23 cellular contexts compared by ENCODE assay signal in the genomic region with DNA sequence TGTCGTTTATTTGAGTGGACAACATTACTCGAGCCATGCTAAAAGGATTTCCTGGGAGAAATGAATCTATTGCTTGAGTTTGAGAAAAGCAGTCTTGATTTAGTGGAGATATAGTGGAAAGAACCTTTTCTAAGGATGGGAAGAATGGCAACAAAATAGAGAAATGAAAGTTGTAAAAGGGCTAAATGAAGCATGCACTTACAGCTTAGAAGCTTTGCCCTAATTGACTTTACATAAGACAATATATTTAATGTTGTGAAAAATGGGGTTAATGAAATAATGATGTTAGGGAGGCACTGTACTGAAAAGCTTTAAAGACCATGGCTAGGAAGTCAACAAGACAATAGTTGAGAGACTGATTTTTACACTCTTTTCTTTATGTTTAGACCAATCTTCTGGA. TPM values are rescaled to one million over a fixed set of nuclear protein-coding genes. Genes with fewer than 3 reads are reported as not detected.
"Had no signal": no experiment of that assay in that cellular context is flagged by ENCODE, and none has a peak within 500 bp of the region (broad histone marks: within the 10 kb centered on the region; RNA-seq: fewer than 3 reads in every experiment).

No MANE protein-coding gene starts in this region.

- H3K27ac ChIP-seq: ascending aorta, colonic mucosa, neutrophil had no signal

- ATAC-seq: activated CD8-positive, alpha-beta T cell treated with anti-CD3 and anti-CD28 coated beads, Interleukin-2, amount 10 ng/mL, durations not matched to agents 7 days and 5 days; natural killer cell treated with Interleukin-12 subunit alpha and Interleukin-12 subunit beta and Interleukin-15 and Interleukin-18, amount 100 ng/mL, for 72 hours had no signal

- H3K4me3 ChIP-seq: ascending aorta, colonic mucosa, lung, spleen had no signal

- H3K36me3 ChIP-seq: ascending aorta, colonic mucosa, neutrophil, spleen had no signal

- H3K4me1 ChIP-seq: ascending aorta, colonic mucosa had no signal

- H3K4me1 Mint-ChIP-seq: activated CD4-positive, alpha-beta T cell treated with anti-CD3 and anti-CD28 coated beads, Interleukin-2, amount 10 ng/mL, durations not matched to agents 7 days and 5 days; activated naive CD4-positive, alpha-beta T cell treated with anti-CD3 and anti-CD28 coated beads, Interleukin-2, amount 10 ng/mL, durations not matched to agents 7 days and 5 days; central memory CD8-positive, alpha-beta T cell had no signal

- H3K27ac Mint-ChIP-seq: activated CD4-positive, alpha-beta T cell treated with anti-CD3 and anti-CD28 coated beads, Interleukin-2, amount 10 ng/mL, durations not matched to agents 7 days and 5 days; activated CD8-positive, alpha-beta T cell treated with anti-CD3 and anti-CD28 coated beads, Interleukin-2, amount 10 ng/mL, durations not matched to agents 7 days and 5 days; activated naive CD4-positive, alpha-beta T cell treated with anti-CD3 and anti-CD28 coated beads, Interleukin-2, amount 10 ng/mL, durations not matched to agents 7 days and 5 days; natural killer cell treated with Interleukin-12 subunit alpha and Interleukin-12 subunit beta and Interleukin-15 and Interleukin-18, amount 100 ng/mL, for 72 hours; stimulated activated memory B cell treated with anti-CD40 and anti-IgM and Interleukin-4, amounts not matched to agents 10 μg/mL and 1 μg/mL and 100 μg/mL, for 72 hours had no signal

- H3K9me3 ChIP-seq: colonic mucosa had no signal

- H3K9me3 Mint-ChIP-seq: activated CD4-positive, alpha-beta T cell treated with anti-CD3 and anti-CD28 coated beads, Interleukin-2, amount 10 ng/mL, durations not matched to agents 7 days and 5 days had no signal

- FAIRE-seq: keratinocyte, urothelium cell line had no signal

- H3K4me3 Mint-ChIP-seq: activated CD4-positive, alpha-beta T cell treated with anti-CD3 and anti-CD28 coated beads, Interleukin-2, amount 10 ng/mL, durations not matched to agents 7 days and 5 days; activated CD8-positive, alpha-beta T cell treated with anti-CD3 and anti-CD28 coated beads, Interleukin-2, amount 10 ng/mL, durations not matched to agents 7 days and 5 days; activated naive CD4-positive, alpha-beta T cell treated with anti-CD3 and anti-CD28 coated beads, Interleukin-2, amount 10 ng/mL, durations not matched to agents 7 days and 5 days; central memory CD8-positive, alpha-beta T cell; natural killer cell treated with Interleukin-12 subunit alpha and Interleukin-12 subunit beta and Interleukin-15 and Interleukin-18, amount 100 ng/mL, for 72 hours; stimulated activated memory B cell treated with anti-CD40 and anti-IgM and Interleukin-4, amounts not matched to agents 10 μg/mL and 1 μg/mL and 100 μg/mL, for 72 hours had no signal

- H3K36me3 Mint-ChIP-seq: activated naive CD4-positive, alpha-beta T cell treated with anti-CD3 and anti-CD28 coated beads, Interleukin-2, amount 10 ng/mL, durations not matched to agents 7 days and 5 days had no signal

- H3K27me3 Mint-ChIP-seq: activated CD4-positive, alpha-beta T cell treated with anti-CD3 and anti-CD28 coated beads, Interleukin-2, amount 10 ng/mL, durations not matched to agents 7 days and 5 days; activated naive CD4-positive, alpha-beta T cell treated with anti-CD3 and anti-CD28 coated beads, Interleukin-2, amount 10 ng/mL, durations not matched to agents 7 days and 5 days; central memory CD8-positive, alpha-beta T cell; natural killer cell treated with Interleukin-12 subunit alpha and Interleukin-12 subunit beta and Interleukin-15 and Interleukin-18, amount 100 ng/mL, for 72 hours; stimulated activated memory B cell treated with anti-CD40 and anti-IgM and Interleukin-4, amounts not matched to agents 10 μg/mL and 1 μg/mL and 100 μg/mL, for 72 hours had no signal

- DNase-seq: activated CD4-positive, alpha-beta T cell treated with anti-CD3 and anti-CD28 coated beads, Interleukin-2, amount 10 ng/mL, durations not matched to agents 7 days and 5 days; activated CD8-positive, alpha-beta memory T cell treated with anti-CD3 and anti-CD28 coated beads, Interleukin-2, amount 50 U/mL, for 4 hours; activated CD8-positive, alpha-beta T cell treated with anti-CD3 and anti-CD28 coated beads, Interleukin-2, amount 10 ng/mL, durations not matched to agents 7 days and 5 days; activated effector memory CD4-positive, alpha-beta T cell treated with Interleukin-2 at 50 U/mL for 16 hours; activated naive CD4-positive, alpha-beta T cell treated with anti-CD3 and anti-CD28 coated beads, Interleukin-2, amount 10 ng/mL, durations not matched to agents 7 days and 5 days; activated T-cell treated with anti-CD3 and anti-CD28 coated beads, Interleukin-2, amount 50 U/mL, for 48 hours; colonic mucosa; foreskin melanocyte; posterior cingulate gyrus; spleen; stimulated activated CD4-positive, alpha-beta T cell treated with anti-CD3 and anti-CD28 coated beads, Interleukin-4, amount 100 ng/mL, for 4 hours; T1000 had no signal

- H3K27me3 ChIP-seq: ascending aorta, colonic mucosa, neutrophil, spleen had no signal

RNA-seq across cellular contexts. Expression of gene SLC10A2, which starts 35.4 kb away (rescaled TPM):
- total RNA-seq: activated CD4-positive, alpha-beta T cell treated with anti-CD3 and anti-CD28 coated beads, Interleukin-2, amount 10 ng/mL, durations not matched to agents 7 days and 5 days; activated CD8-positive, alpha-beta T cell treated with anti-CD3 and anti-CD28 coated beads, Interleukin-2, amount 10 ng/mL, durations not matched to agents 7 days and 5 days; ascending aorta; epithelial cell of proximal tubule; natural killer cell treated with Interleukin-12 subunit alpha and Interleukin-12 subunit beta and Interleukin-15 and Interleukin-18, amount 100 ng/mL, for 72 hours; renal cortical epithelial cell; spleen had no signal
- polyA plus RNA-seq: adipose tissue, lung, spleen had no signal
